Comparison of ENCODE assay signal across 8 cellular contexts in the genomic region with DNA sequence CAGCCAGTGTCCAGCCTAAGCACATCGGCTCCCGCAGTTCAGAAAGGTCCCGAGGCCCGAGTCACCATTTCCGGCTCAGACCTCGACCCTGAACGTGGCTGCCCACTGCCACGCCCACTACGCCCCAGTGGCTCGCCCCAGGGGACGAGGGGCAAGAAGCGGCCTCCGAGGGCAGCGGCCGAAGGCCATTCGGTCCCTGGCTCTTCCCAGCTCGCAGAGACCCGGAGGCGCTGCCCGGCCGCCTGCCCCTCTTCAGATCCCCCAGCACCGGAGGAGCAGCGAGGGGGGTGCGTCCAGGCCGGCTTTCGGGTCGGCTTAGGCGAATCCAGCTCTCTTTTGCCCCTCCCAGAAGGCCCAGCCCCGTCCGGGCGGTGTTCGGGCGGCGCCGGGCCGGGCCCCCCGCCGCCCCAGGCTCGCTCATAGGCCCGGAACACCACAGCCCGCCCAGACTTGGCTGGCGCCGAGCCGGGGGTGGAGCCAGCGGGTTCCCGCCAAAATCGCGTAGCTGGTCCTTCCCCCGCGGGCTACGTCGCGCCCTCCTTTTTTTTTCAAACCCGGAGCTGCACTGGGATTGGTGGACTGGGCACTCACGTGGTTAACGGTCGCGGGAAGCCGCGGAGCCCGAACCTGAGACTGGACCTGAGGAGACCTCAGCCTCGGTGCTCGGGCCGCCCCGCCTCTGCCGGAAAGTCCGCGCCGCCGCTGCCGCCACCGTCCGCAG. TPM values are rescaled to one million over a fixed set of nuclear protein-coding genes. Genes with fewer than 3 reads are reported as not detected.
DNase-seq lines count a peak whose midpoint lies in the region; ATAC-seq and TF ChIP-seq lines count a peak whose summit lies in the region.

TSS of gene WEE1 (plus strand) at position 617 of the 721 bp plus-strand sequence. CDS start 264 bp downstream, outside the sequence.

- DNase-seq in NCI-H1105 (lab: John Stamatoyannopoulos, UW) (peak; percentile 98), SKM-1 (lab: John Stamatoyannopoulos, UW; ENCODE audit: unreplicated experiment) (peak; percentile 92), glomerular visceral epithelial cell (ENCODE audit: extremely low spot score) (peak; percentile 99), omental fat pad (ENCODE audit: low spot score) (peak; percentile 83)
- DNase-seq in activated naive CD4-positive, alpha-beta T cell treated with anti-CD3 and anti-CD28 coated beads, Interleukin-2, amount 50 U/mL, for 72 hours (ENCODE audit: low spot score in 2 of 2): peak; percentile 99

- peaks cover 30 to 38% of the 10 kb centered on the region in 2 donors for H3K36me3 Mint-ChIP-seq in activated naive CD4-positive, alpha-beta T cell treated with anti-CD3 and anti-CD28 coated beads, Interleukin-2, amount 50 U/mL, for 72 hours

- no peaks in the 10 kb centered on the region for H3K9me3 Mint-ChIP-seq in activated naive CD4-positive, alpha-beta T cell treated with anti-CD3 and anti-CD28 coated beads, Interleukin-2, amount 50 U/mL, for 72 hours

- peak; percentile 39 for TF ChIP-seq POLR2A in GM10847 (IDR thresholded peaks at IDR 0.05; ENCODE audit: extremely low read depth, insufficient read length)

- peak within 1 kb of the TSS; percentile 88 to 95 for H3K27ac Mint-ChIP-seq in activated naive CD4-positive, alpha-beta T cell treated with anti-CD3 and anti-CD28 coated beads, Interleukin-2, amount 50 U/mL, for 72 hours

- H3K27ac ChIP-seq in temporal lobe (ENCODE audit: low read depth, low read length): no peak within 1 kb of the TSS

- no peak for TF ChIP-seq CTCF in omental fat pad (IDR thresholded peaks at IDR 0.05)

- ATAC-seq in HG02642 (IDR thresholded peaks at IDR 0.05; ENCODE audit: poor library complexity, unreplicated experiment) (peak; percentile 89), omental fat pad (ENCODE audit: low FRiP score) (peak; percentile 91)
- ATAC-seq in activated naive CD4-positive, alpha-beta T cell treated with anti-CD3 and anti-CD28 coated beads, Interleukin-2, amount 50 U/mL, for 72 hours: peak; percentile 94 to 96

RNA-seq across cellular contexts. Expression of gene WEE1, which starts in this region (rescaled TPM):
- total RNA-seq in activated naive CD4-positive, alpha-beta T cell treated with anti-CD3 and anti-CD28 coated beads, Interleukin-2, amount 50 U/mL, for 72 hours: 10 to 100 TPM; 39.8 to 52.3 TPM
- total RNA-seq in omental fat pad (10 to 100 TPM; 17.7 to 43.0 (median 26.3) TPM), temporal lobe (17.0 TPM)
